2 cellular contexts compared by ENCODE assay signal in the genomic region with DNA sequence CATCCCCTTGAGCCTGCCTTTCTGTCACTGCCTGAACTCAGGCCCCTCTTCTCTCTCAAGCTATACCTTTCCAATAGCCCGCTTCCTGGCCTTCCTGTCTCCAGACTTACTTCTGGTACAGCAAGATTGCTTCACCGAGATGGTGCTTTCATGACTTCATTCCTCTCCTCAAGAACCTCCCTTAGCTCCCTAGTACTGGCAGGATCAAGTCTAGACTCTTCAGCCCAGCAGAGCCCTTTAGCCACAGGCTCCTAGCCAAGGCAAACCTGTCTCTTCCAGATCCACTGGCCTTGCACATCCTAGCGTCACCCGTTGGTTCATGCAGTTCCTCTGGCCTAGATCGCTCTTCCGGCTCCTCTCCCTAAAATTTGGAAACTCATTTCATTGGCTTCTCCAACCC.
TF ChIP-seq lines count a peak whose summit lies in the region.

No MANE protein-coding gene starts in this region.

TF ChIP-seq in HEK293, 187 proteins besides CTCF, POLR2A, EP300 and RAD21:
- no peak for TF ChIP-seq ZBTB21 (tag by site-specific recombination; IDR thresholded peaks at IDR 0.05)
- peak; percentile 79 for TF ChIP-seq ZNF16 (tag by site-specific recombination; IDR thresholded peaks at IDR 0.05; ENCODE audit: low read depth)

TF ChIP-seq in K562, 482 proteins besides CTCF, POLR2A, EP300 and RAD21:
- no peak for TF ChIP-seq HDAC8 (tag; IDR thresholded peaks at IDR 0.05)
- no peak for TF ChIP-seq KAT2B (IDR thresholded peaks at IDR 0.05; ENCODE audit: low read depth, low read length)
- TF ChIP-seq SETDB1 (IDR thresholded peaks at IDR 0.05; ENCODE audit: low read length): no peak
- no peak for TF ChIP-seq PRDM10 (IDR thresholded peaks at IDR 0.05; ENCODE audit: partially characterized antibody)
- TF ChIP-seq DDX20 (tag; IDR thresholded peaks at IDR 0.05; ENCODE audit: low read depth): no peak
- peak; percentile 62 for TF ChIP-seq RBM25 (IDR thresholded peaks at IDR 0.05; ENCODE audit: low read depth, low read length, severe bottlenecking)
- TF ChIP-seq, protein P1, sequence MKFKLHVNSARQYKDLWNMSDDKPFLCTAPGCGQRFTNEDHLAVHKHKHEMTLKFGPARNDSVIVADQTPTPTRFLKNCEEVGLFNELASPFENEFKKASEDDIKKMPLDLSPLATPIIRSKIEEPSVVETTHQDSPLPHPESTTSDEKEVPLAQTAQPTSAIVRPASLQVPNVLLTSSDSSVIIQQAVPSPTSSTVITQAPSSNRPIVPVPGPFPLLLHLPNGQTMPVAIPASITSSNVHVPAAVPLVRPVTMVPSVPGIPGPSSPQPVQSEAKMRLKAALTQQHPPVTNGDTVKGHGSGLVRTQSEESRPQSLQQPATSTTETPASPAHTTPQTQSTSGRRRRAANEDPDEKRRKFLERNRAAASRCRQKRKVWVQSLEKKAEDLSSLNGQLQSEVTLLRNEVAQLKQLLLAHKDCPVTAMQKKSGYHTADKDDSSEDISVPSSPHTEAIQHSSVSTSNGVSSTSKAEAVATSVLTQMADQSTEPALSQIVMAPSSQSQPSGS (CRISPR knock-in tag; IDR thresholded peaks at IDR 0.05): no peak
- TF ChIP-seq SPI1 (IDR thresholded peaks at IDR 0.05; ENCODE audit: borderline replicate concordance, low read depth, low read length): no peak
- no peak for TF ChIP-seq HMG20B (CRISPR knock-in tag; IDR thresholded peaks at IDR 0.05)
- TF ChIP-seq CBX5 (IDR thresholded peaks at IDR 0.05; ENCODE audit: borderline replicate concordance, low read depth): no peak
- TF ChIP-seq HES1 (IDR thresholded peaks at IDR 0.05; ENCODE audit: low read depth): no peak
- TF ChIP-seq BCOR (IDR thresholded peaks at IDR 0.05): peak; percentile 71
- TF ChIP-seq TRIM24 (IDR thresholded peaks at IDR 0.05): no peak
- 0 out of 4 replicates have a peak, but pooled peaks of 1 of the 2 experiments have one; percentile 20 for TF ChIP-seq KDM1A (IDR thresholded peaks at IDR 0.05)
- peak; percentile 40 for TF ChIP-seq ZFP36 (IDR thresholded peaks at IDR 0.05; ENCODE audit: low read depth, low read length, partially characterized antibody)
- TF ChIP-seq C11orf30 (IDR thresholded peaks at IDR 0.05; ENCODE audit: low read depth): no peak
- no peak for TF ChIP-seq HEY1 (CRISPR knock-in tag; IDR thresholded peaks at IDR 0.05; ENCODE audit: borderline replicate concordance)
- TF ChIP-seq CC2D1A (IDR thresholded peaks at IDR 0.05): no peak
- TF ChIP-seq EGR1 (conservative IDR thresholded peaks at IDR 0.05): no peak
TF ChIP-seq in K562: peak in this region for 4.
